ENCODE assay signal across 11 cellular contexts in genomic region chr12:50641566-50641965, GRCh38.
A peak's percentile ranks its signal among the peaks of the same experiment; 100 is the strongest.
DNase-seq lines count a peak whose midpoint lies in the region; ATAC-seq, FAIRE-seq and TF ChIP-seq lines count a peak whose summit lies in the region.
"Had no signal": no experiment of that assay in that cellular context is flagged by ENCODE, and none has a peak within 500 bp of the region (broad histone marks: within the 10 kb centered on the region; RNA-seq: fewer than 3 reads in every experiment).

No MANE protein-coding gene starts in this region.

- H3K4me1 ChIP-seq in A549 (peaks cover 22% of the 10 kb centered on the region), GM12878 (ENCODE audit: control insufficient read depth, insufficient read depth, low read length) (peaks cover 4% of the 10 kb centered on the region; the same call in 1 of the 2 replicates), keratinocyte (ENCODE audit: control insufficient read depth, extremely low read depth, insufficient read depth, low read length) (peaks cover 31% of the 10 kb centered on the region)

- H3K4me2 ChIP-seq in A549, result peak overlapping the region; percentile 47
- H3K4me2 ChIP-seq in GM12878 (ENCODE audit: control insufficient read depth, insufficient read depth), result no peak overlapping the region
- peak overlapping the region; percentile 12 for H3K4me2 ChIP-seq in keratinocyte (ENCODE audit: control insufficient read depth, extremely low read depth, insufficient read depth, low read depth, low read length)

- TF ChIP-seq POLR2A in A549 (IDR thresholded peaks at IDR 0.05; ENCODE audit: low read length) (no peak), GM12878 (IDR thresholded peaks at IDR 0.05; ENCODE audit: low read depth, low read length) (no peak)

- FAIRE-seq in A549 (lab: Jason Lieb, UNC) (no peak), GM12878 (lab: Jason Lieb, UNC) (no peak), keratinocyte (lab: Jason Lieb, UNC) (no peak)

- ATAC-seq in A549 (peak in 1 of 2 experiments; percentile 26; a peak in 2 of 6 replicates), GM12878 (no peak), HG02840 (IDR thresholded peaks at IDR 0.05; ENCODE audit: low FRiP score, unreplicated experiment) (no peak)
- no peak for ATAC-seq in activated T-cell treated with anti-CD3 and anti-CD28 coated beads, Interleukin-2, amount 50 U/mL, for 72 hours (replicated peaks in 1 of 2)

- H3K9me1 ChIP-seq in keratinocyte (ENCODE audit: control insufficient read depth, extremely low read depth, insufficient read depth, low read length), result no peaks in the 10 kb centered on the region

- BruUV-seq in GM12878 (replicated peaks; lab: Mats Ljungman, UMichigan), result TSS peak; percentile 13

- SMC1A ChIA-PET in GM12878 (lab: Charles Lee; ENCODE audit: uncharacterized antibody, unreplicated experiment), result interaction anchor here (0.7 to 8.0 kb wide), 3 partner anchors 12 to 133 kb away, joined by 3 to 227 read pairs (median 3); partner anchors contain the start of gene DIP2B

- H3K36me3 ChIP-seq in KOPT-K1 (ENCODE audit: insufficient read depth, low read length) (no peaks in the 10 kb centered on the region), GM12878 (ENCODE audit: control insufficient read depth in 2 of 2, insufficient read depth in 2 of 2, low read length in 1 of 2) (peaks cover 0 to 4% of the 10 kb centered on the region in 2 experiments), keratinocyte (ENCODE audit: control insufficient read depth in 2 of 2, extremely low read depth in 1 of 2, insufficient read depth in 2 of 2, low read length in 2 of 2) (peaks cover 3% of the 10 kb centered on the region in 2 experiments)

- H3K9ac ChIP-seq in GM12878 (ENCODE audit: control insufficient read depth, insufficient read depth, low read length) (no peak overlapping the region), keratinocyte (ENCODE audit: control insufficient read depth, extremely low read depth, insufficient read depth, low read length) (no peak overlapping the region)

- H3K9me3 Mint-ChIP-seq in activated T-cell treated with anti-CD3 and anti-CD28 coated beads, Interleukin-2, amount 50 U/mL, for 72 hours, result no peaks in the 10 kb centered on the region
- H3K9me3 Mint-ChIP-seq: activated T-helper 1 cell treated with anti-CD3 and anti-CD28 coated beads, Interleukin-12 subunit alpha, Interleukin-12 subunit beta, Interleukin-2, Interleukin-4 antibody, amounts not matched to agents 30 ng/mL and 10 ng/mL and 1 ng/mL, durations not matched to agents 14 hours and 24 hours and 36 hours had no signal

- in situ Hi-C loops in GM12878 (cut with MboI), result no loop called here

- H3K4me1 Mint-ChIP-seq in activated T-cell treated with anti-CD3 and anti-CD28 coated beads, Interleukin-2, amount 50 U/mL, for 72 hours (ENCODE audit: low read depth), result peaks cover 45% of the 10 kb centered on the region

- intact Hi-C loops in GM12878 (cut with micrococcal nuclease; ENCODE audit: unreplicated experiment), result no loop called here

- H3K4me3 Mint-ChIP-seq in activated T-cell treated with anti-CD3 and anti-CD28 coated beads, Interleukin-2, amount 50 U/mL, for 72 hours, result no peak overlapping the region
- H3K4me3 Mint-ChIP-seq: activated T-helper 1 cell treated with anti-CD3 and anti-CD28 coated beads, Interleukin-12 subunit alpha, Interleukin-12 subunit beta, Interleukin-2, Interleukin-4 antibody, amounts not matched to agents 30 ng/mL and 10 ng/mL and 1 ng/mL, durations not matched to agents 14 hours and 24 hours and 36 hours had no signal

- H3K4me3 ChIP-seq in A549, result no peak overlapping the region
- H3K4me3 ChIP-seq in GM12878, result no peak overlapping the region
- no peak overlapping the region for H3K4me3 ChIP-seq in keratinocyte (ENCODE audit: control insufficient read depth in 2 of 3, extremely low read depth in 1 of 3, insufficient read depth in 2 of 3, low read depth in 1 of 3, low read length in 3 of 3)

- TF ChIP-seq EP300 in A549 (IDR thresholded peaks at IDR 0.05) (no peak), GM12878 (IDR thresholded peaks at IDR 0.05; ENCODE audit: borderline replicate concordance in 1 of 2, control insufficient read depth in 1 of 2, low read depth in 2 of 2, low read length in 2 of 2) (no peak)

- peaks cover 7% of the 10 kb centered on the region for H3K79me2 ChIP-seq in GM12878 (ENCODE audit: control insufficient read depth, insufficient read depth, low read length)
- H3K79me2 ChIP-seq in keratinocyte (ENCODE audit: control insufficient read depth, insufficient read depth, low read length), result peaks cover 28% of the 10 kb centered on the region

- H2AFZ ChIP-seq in GM12878 (ENCODE audit: control insufficient read depth, low read depth, low read length) (no peak overlapping the region), keratinocyte (ENCODE audit: control insufficient read depth, low read length) (no peak overlapping the region)

- H3K27ac ChIP-seq in A549 (peak overlapping the region; percentile 55 to 80), KOPT-K1 (ENCODE audit: low read depth, low read length, poor library complexity, severe bottlenecking) (peak overlapping the region; percentile 8), GM12878 (ENCODE audit: control insufficient read depth, insufficient read depth) (no peak overlapping the region), keratinocyte (ENCODE audit: control insufficient read depth, insufficient read depth, low read length) (peak overlapping the region; percentile 54)

- WGBS in A549 (ENCODE audit: missing lambda C conversion rate), result 90% methylated on average over 5 of the region's 5 CpGs
- WGBS in GM12878 (ENCODE audit: insufficient coverage, insufficient replicate concordance, low lambda C conversion rate, missing lambda C conversion rate), result 98% methylated on average over 5 of the region's 5 CpGs

- RAD21 ChIA-PET in GM12878 (lab: Charles Lee; ENCODE audit: unreplicated experiment), result interaction anchor here (8.0 kb wide), 1 partner anchor 135 kb away, joined by 179 read pairs; the partner anchor contains the start of gene DIP2B

- POLR2A ChIA-PET in A549 (lab: Yijun Ruan, JAX) (interaction anchor here (1.1 kb wide), 1 partner anchor 442 kb away, joined by 4 read pairs; no protein-coding TSS in a partner anchor), GM12878 (lab: Charles Lee) (interaction anchor here (1.0 to 4.9 kb wide), 3 partner anchors 23 to 137 kb away, joined by 4 to 24 read pairs (median 7); partner anchors contain the start of gene DIP2B)

- CTCF ChIA-PET in A549 (lab: Yijun Ruan, JAX) (interaction anchor here (0.9 to 10.0 kb wide), 5 partner anchors 14 to 161 kb away, joined by 3 to 182 read pairs (median 4); partner anchors contain the start of gene DIP2B), GM12878 (lab: Yijun Ruan, JAX) (interaction anchor here (1.4 to 4.1 kb wide), 4 partner anchors 20 to 135 kb away, joined by 5 to 181 read pairs (median 8); partner anchors contain the start of gene DIP2B)

- TF ChIP-seq RAD21 in A549 (conservative IDR thresholded peaks at IDR 0.05 in 1 of 2, IDR thresholded peaks at IDR 0.05 in 1 of 2), result no peak
- TF ChIP-seq RAD21 in GM12878 (IDR thresholded peaks at IDR 0.05; ENCODE audit: insufficient read depth, low read depth, low read length), result no peak

- no peaks in the 10 kb centered on the region for H3K27me3 Mint-ChIP-seq in activated T-cell treated with anti-CD3 and anti-CD28 coated beads, Interleukin-2, amount 50 U/mL, for 72 hours (ENCODE audit: low read depth)

- no peak overlapping the region for H3K27ac Mint-ChIP-seq in activated T-cell treated with anti-CD3 and anti-CD28 coated beads, Interleukin-2, amount 50 U/mL, for 72 hours
- H3K27ac Mint-ChIP-seq: activated T-helper 1 cell treated with anti-CD3 and anti-CD28 coated beads, Interleukin-12 subunit alpha, Interleukin-12 subunit beta, Interleukin-2, Interleukin-4 antibody, amounts not matched to agents 30 ng/mL and 10 ng/mL and 1 ng/mL, durations not matched to agents 14 hours and 24 hours and 36 hours had no signal

- no peaks in the 10 kb centered on the region for H3K9me3 ChIP-seq in A549
- no peaks in the 10 kb centered on the region for H3K9me3 ChIP-seq in KOPT-K1 (ENCODE audit: insufficient read depth, low read length, poor library complexity, severe bottlenecking)
- no peaks in the 10 kb centered on the region for H3K9me3 ChIP-seq in GM12878 (replicated peaks; ENCODE audit: control insufficient read depth, insufficient read depth, low read length)
- no peaks in the 10 kb centered on the region for H3K9me3 ChIP-seq in keratinocyte (ENCODE audit: control insufficient read depth, low read depth, low read length)

- dilution Hi-C loops in keratinocyte (cut with MboI; ENCODE audit: extremely low pct_ligation_motif_present, low sequenced_read_pairs), result no loop called here

- TF ChIP-seq CTCF in A549 (IDR thresholded peaks at IDR 0.05) (no peak), GM12878 (IDR thresholded peaks at IDR 0.05 in 2 of 3, conservative IDR thresholded peaks at IDR 0.05 in 1 of 3; ENCODE audit: control insufficient read depth in 2 of 3, extremely low read depth in 1 of 3, insufficient read depth in 1 of 3, low read depth in 3 of 3, low read length in 3 of 3) (no peak), keratinocyte (optimal IDR thresholded peaks at IDR 0.05 in 1 of 3, IDR thresholded peaks at IDR 0.05 in 1 of 3, conservative IDR thresholded peaks at IDR 0.05 in 1 of 3; ENCODE audit: extremely low read depth in 1 of 3, insufficient read depth in 2 of 3, low read length in 3 of 3) (peak; percentile 13 to 43 (median 29))

- H4K20me1 ChIP-seq in GM12878 (ENCODE audit: control insufficient read depth, insufficient read depth), result no peaks in the 10 kb centered on the region
- no peaks in the 10 kb centered on the region for H4K20me1 ChIP-seq in keratinocyte (ENCODE audit: control insufficient read depth, extremely low read depth, insufficient read depth, low read length)

- peaks cover 0 to 9% of the 10 kb centered on the region in 2 donors for H3K36me3 Mint-ChIP-seq in activated T-cell treated with anti-CD3 and anti-CD28 coated beads, Interleukin-2, amount 50 U/mL, for 72 hours (ENCODE audit: insufficient read depth in 2 of 2)

- DNase-seq in A549 (ENCODE audit: low read depth in 1 of 2, low spot score in 1 of 2), result no peak
- DNase-seq in GM12878 (ENCODE audit: low read depth, low spot score), result no peak
- no peak for DNase-seq in keratinocyte (ENCODE audit: low read depth, low spot score)
- DNase-seq in central memory CD4-positive, alpha-beta T cell, result no peak
- no peak for DNase-seq in activated T-cell treated with anti-CD3 and anti-CD28 coated beads, Interleukin-2, amount 50 U/mL, for 72 hours
- no peak for DNase-seq in NCI-H2029 (lab: John Stamatoyannopoulos, UW)
- DNase-seq: NCI-H524 treated with DMSO at 0.1 percent for 48 hours, SIG-M5 had no signal

- H3K27me3 ChIP-seq in GM12878 (replicated peaks in 1 of 2; ENCODE audit: control insufficient read depth in 2 of 2, insufficient read depth in 2 of 2, low read length in 1 of 2), result no peaks in the 10 kb centered on the region
- no peaks in the 10 kb centered on the region for H3K27me3 ChIP-seq in keratinocyte (ENCODE audit: control insufficient read depth, extremely low read depth, insufficient read depth, low read length)

TF ChIP-seq in A549, 52 proteins besides CTCF, POLR2A, EP300 and RAD21 (continues in another document):
- TF ChIP-seq RNF2 (IDR thresholded peaks at IDR 0.05; ENCODE audit: borderline replicate concordance, low read depth) (no peak), MAFK (IDR thresholded peaks at IDR 0.05; ENCODE audit: partially characterized antibody) (no peak)

TF ChIP-seq in GM12878, 131 proteins besides CTCF, POLR2A, EP300 and RAD21 (continues in another document):
- TF ChIP-seq SREBF2 (IDR thresholded peaks at IDR 0.05; ENCODE audit: low read length), result no peak

Comparison
In these comparisons a context has a peak if more than half of its experiments do, and no peak if none do; other contexts are left out.
1. CTCF ChIP-seq: peak in keratinocyte (3 of 3); none in A549 (single experiment) and GM12878 (0 of 3).